In genomic region chr6:149372062-149372461, GRCh38 we compare ENCODE assay signal across 1 cellular context.
TF ChIP-seq lines count a peak whose summit lies in the region.

No MANE protein-coding gene starts in this region.

TF ChIP-seq in HepG2, 621 proteins besides CTCF, POLR2A, EP300 and RAD21 (continued from another document):
- TF ChIP-seq SMARCE1 (IDR thresholded peaks at IDR 0.05; ENCODE audit: borderline replicate concordance) (no peak), ZNF562 (CRISPR knock-in tag; IDR thresholded peaks at IDR 0.05; ENCODE audit: borderline replicate concordance) (no peak)
